18 cellular contexts compared by ENCODE assay signal in the genomic region with DNA sequence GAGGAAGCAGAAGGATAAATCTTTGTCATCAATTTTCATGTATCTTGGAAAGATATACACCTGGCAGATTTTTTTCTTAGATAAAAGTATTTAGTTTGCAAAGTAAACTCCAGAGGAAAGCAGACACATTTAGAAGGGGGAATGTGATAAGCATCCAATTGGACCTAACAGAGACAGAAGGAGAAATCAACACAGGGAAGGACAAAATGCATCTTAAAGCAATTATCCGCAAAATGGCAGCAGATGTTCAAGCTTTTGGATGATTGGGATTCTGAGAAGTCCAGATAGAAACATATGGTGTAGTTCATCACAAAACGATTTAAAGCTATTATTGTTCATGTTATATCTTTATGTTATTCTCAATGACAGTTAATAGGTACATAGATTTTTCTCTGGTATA.
DNase-seq lines count a peak whose midpoint lies in the region; ATAC-seq and TF ChIP-seq lines count a peak whose summit lies in the region.
"Had no signal": no experiment of that assay in that cellular context is flagged by ENCODE, and none has a peak within 500 bp of the region (broad histone marks: within the 10 kb centered on the region; RNA-seq: fewer than 3 reads in every experiment).

No MANE protein-coding gene starts in this region.

- H3K14ac ChIP-seq in neuronal stem cell (ENCODE audit: low read length), result no peak overlapping the region

- no peak overlapping the region for H3K27ac ChIP-seq in neuronal stem cell (replicated peaks; ENCODE audit: low read length)
- no peak overlapping the region for H3K27ac ChIP-seq in left lung
- H3K27ac ChIP-seq in naive thymus-derived CD4-positive, alpha-beta T cell (ENCODE audit: low read depth, low read length), result no peak overlapping the region
- H3K27ac ChIP-seq: BLaER1 had no signal

- ATAC-seq in left lung, result no peak
- no peak for ATAC-seq in naive thymus-derived CD4-positive, alpha-beta T cell
- ATAC-seq: HCT116, PC-3 had no signal

- POLR2A ChIA-PET in naive thymus-derived CD4-positive, alpha-beta T cell (lab: Charles Lee), result no interaction called here

- no peaks in the 10 kb centered on the region for H3K36me3 ChIP-seq in neuronal stem cell (replicated peaks in 1 of 2; ENCODE audit: control insufficient read depth in 2 of 2, insufficient read depth in 2 of 2, low read length in 2 of 2)
- H3K36me3 ChIP-seq in left lung, result no peaks in the 10 kb centered on the region
- no peaks in the 10 kb centered on the region for H3K36me3 ChIP-seq in naive thymus-derived CD4-positive, alpha-beta T cell (ENCODE audit: control insufficient read depth in 2 of 3, insufficient read depth in 3 of 3, low read length in 3 of 3)
- H3K36me3 ChIP-seq: BLaER1 had no signal

- WGBS in neuronal stem cell (ENCODE audit: extremely low coverage in 2 of 2, insufficient read length in 2 of 2, insufficient replicate concordance in 1 of 2), 2 donors, result no CpG with 5 or more reads among the region's 2 CpGs

- H2BK15ac ChIP-seq in neuronal stem cell (ENCODE audit: low read length), result no peak overlapping the region

- no peak for TF ChIP-seq CTCF in left lung (IDR thresholded peaks at IDR 0.05)

- no peaks in the 10 kb centered on the region for H3K36me3 Mint-ChIP-seq in naive thymus-derived CD4-positive, alpha-beta T cell
- H3K36me3 Mint-ChIP-seq: CD4-positive, CD25-positive, alpha-beta regulatory T cell had no signal

- H3K9me3 Mint-ChIP-seq in naive thymus-derived CD4-positive, alpha-beta T cell, result peaks cover 0 to 2% (median 0%) of the 10 kb centered on the region in 11 donors

- DNase-seq in DMS 273 treated with DMSO at 0.1 percent for 48 hours (lab: John Stamatoyannopoulos, UW), result peak; percentile 79
- peak; percentile 91 for DNase-seq in NCI-H2171 treated with DMSO at 0.1 percent for 48 hours (lab: John Stamatoyannopoulos, UW)
- peak; percentile 65 for DNase-seq in NCI-H82 treated with DMSO at 0.1 percent for 48 hours (lab: John Stamatoyannopoulos, UW; ENCODE audit: unreplicated experiment)
- DNase-seq in neuronal stem cell (ENCODE audit: low spot score), result no peak
- DNase-seq in NCI-H2081 (lab: John Stamatoyannopoulos, UW), result no peak
- no peak for DNase-seq in left lung
- no peak for DNase-seq in naive thymus-derived CD4-positive, alpha-beta T cell
- DNase-seq: CD4-positive, CD25-positive, alpha-beta regulatory T cell; DMS79; EL; GF-D8; IMR-90; NCI-H1048; NCI-H1417; NCI-H187; PC-3 had no signal

- H3K27me3 ChIP-seq in neuronal stem cell (ENCODE audit: control insufficient read depth in 3 of 3, insufficient read depth in 3 of 3, low read depth in 1 of 3, low read length in 3 of 3) (no peaks in the 10 kb centered on the region), left lung (no peaks in the 10 kb centered on the region)
- H3K27me3 ChIP-seq in naive thymus-derived CD4-positive, alpha-beta T cell (ENCODE audit: control insufficient read depth in 2 of 2, insufficient read depth in 2 of 2, low read length in 2 of 2), result no peaks in the 10 kb centered on the region
- H3K27me3 ChIP-seq: BLaER1 had no signal

- H3K23ac ChIP-seq in neuronal stem cell (ENCODE audit: low read depth, low read length, poor library complexity), result no peak overlapping the region

- intact Hi-C loops in left lung (cut with DNase I), result no loop called here
- intact Hi-C loops in naive thymus-derived CD4-positive, alpha-beta T cell (cut with micrococcal nuclease), result no loop called here

- H3K4me1 ChIP-seq in neuronal stem cell (ENCODE audit: control insufficient read depth in 2 of 2, insufficient read depth in 1 of 2, low read depth in 1 of 2, low read length in 2 of 2) (no peaks in the 10 kb centered on the region), left lung (no peaks in the 10 kb centered on the region)
- H3K4me1 ChIP-seq in naive thymus-derived CD4-positive, alpha-beta T cell (ENCODE audit: control insufficient read depth in 2 of 2, insufficient read depth in 2 of 2, low read length in 2 of 2), result no peaks in the 10 kb centered on the region
- H3K4me1 ChIP-seq: BLaER1 had no signal

- no peak overlapping the region for H4K91ac ChIP-seq in neuronal stem cell (ENCODE audit: low read depth, low read length, poor library complexity)

- H3K9me3 ChIP-seq in neuronal stem cell (replicated peaks in 1 of 2; ENCODE audit: control insufficient read depth in 2 of 2, insufficient read depth in 1 of 2, low read depth in 1 of 2, low read length in 2 of 2) (no peaks in the 10 kb centered on the region), left lung (no peaks in the 10 kb centered on the region)
- no peaks in the 10 kb centered on the region for H3K9me3 ChIP-seq in naive thymus-derived CD4-positive, alpha-beta T cell (ENCODE audit: control insufficient read depth in 2 of 3, low read length in 3 of 3)
- H3K9me3 ChIP-seq: BLaER1 had no signal

- no peaks in the 10 kb centered on the region for H3K27me3 Mint-ChIP-seq in naive thymus-derived CD4-positive, alpha-beta T cell
- H3K27me3 Mint-ChIP-seq: CD4-positive, CD25-positive, alpha-beta regulatory T cell had no signal

- H3K18ac ChIP-seq in neuronal stem cell (ENCODE audit: low read length), result no peak overlapping the region

- H3K4me1 Mint-ChIP-seq in naive thymus-derived CD4-positive, alpha-beta T cell, result peaks cover 0 to 4% (median 0%) of the 10 kb centered on the region in 7 donors
- H3K4me1 Mint-ChIP-seq: CD4-positive, CD25-positive, alpha-beta regulatory T cell had no signal

- no peak overlapping the region for H3K4ac ChIP-seq in neuronal stem cell (ENCODE audit: low read length)

- H2BK5ac ChIP-seq in neuronal stem cell (ENCODE audit: low read length), result no peak overlapping the region

- CTCF ChIA-PET in naive thymus-derived CD4-positive, alpha-beta T cell (lab: Charles Lee), result no interaction called here

- no peak overlapping the region for H3K27ac Mint-ChIP-seq in naive thymus-derived CD4-positive, alpha-beta T cell
- H3K27ac Mint-ChIP-seq: CD4-positive, CD25-positive, alpha-beta regulatory T cell had no signal

- H2AK5ac ChIP-seq in neuronal stem cell (ENCODE audit: low read depth, low read length), result no peak overlapping the region

- no peak overlapping the region for H3K4me2 ChIP-seq in neuronal stem cell (ENCODE audit: insufficient read depth, low read length, poor library complexity, severe bottlenecking)
- H3K4me2 ChIP-seq: BLaER1 had no signal

- H3K79me1 ChIP-seq in neuronal stem cell (ENCODE audit: low read depth, low read length), result no peaks in the 10 kb centered on the region

- H2BK120ac ChIP-seq in neuronal stem cell (ENCODE audit: low read depth, low read length), result no peak overlapping the region

- no peak overlapping the region for H4K8ac ChIP-seq in neuronal stem cell (ENCODE audit: low read depth, low read length)

- H3K4me3 ChIP-seq in neuronal stem cell (ENCODE audit: low read length in 2 of 2), result no peak overlapping the region
- no peak overlapping the region for H3K4me3 ChIP-seq in left lung
- no peak overlapping the region for H3K4me3 ChIP-seq in naive thymus-derived CD4-positive, alpha-beta T cell (ENCODE audit: low read length)
- H3K4me3 ChIP-seq: BLaER1 had no signal

- no peak overlapping the region for H3K4me3 Mint-ChIP-seq in naive thymus-derived CD4-positive, alpha-beta T cell
- H3K4me3 Mint-ChIP-seq: CD4-positive, CD25-positive, alpha-beta regulatory T cell had no signal

- no peak overlapping the region for H2BK12ac ChIP-seq in neuronal stem cell (ENCODE audit: low read length)

- no peak overlapping the region for H3K9ac ChIP-seq in neuronal stem cell (ENCODE audit: low read depth, low read length, poor library complexity)
- H3K9ac ChIP-seq: BLaER1 had no signal

- peak overlapping the region; percentile 32 for H2AFZ ChIP-seq in neuronal stem cell (ENCODE audit: low read length)

Comparison
In these comparisons a context has a peak if more than half of its experiments do, and no peak if none do; other contexts are left out.
1. DNase-seq: peak in DMS 273 treated with DMSO at 0.1 percent for 48 hours (single experiment), NCI-H2171 treated with DMSO at 0.1 percent for 48 hours (single experiment) and NCI-H82 treated with DMSO at 0.1 percent for 48 hours (single experiment); none in neuronal stem cell (single experiment), NCI-H2081 (0 of 2), left lung (0 of 2) and naive thymus-derived CD4-positive, alpha-beta T cell (0 of 9).